ENCODE assay signal across 19 cellular contexts in the genomic region with DNA sequence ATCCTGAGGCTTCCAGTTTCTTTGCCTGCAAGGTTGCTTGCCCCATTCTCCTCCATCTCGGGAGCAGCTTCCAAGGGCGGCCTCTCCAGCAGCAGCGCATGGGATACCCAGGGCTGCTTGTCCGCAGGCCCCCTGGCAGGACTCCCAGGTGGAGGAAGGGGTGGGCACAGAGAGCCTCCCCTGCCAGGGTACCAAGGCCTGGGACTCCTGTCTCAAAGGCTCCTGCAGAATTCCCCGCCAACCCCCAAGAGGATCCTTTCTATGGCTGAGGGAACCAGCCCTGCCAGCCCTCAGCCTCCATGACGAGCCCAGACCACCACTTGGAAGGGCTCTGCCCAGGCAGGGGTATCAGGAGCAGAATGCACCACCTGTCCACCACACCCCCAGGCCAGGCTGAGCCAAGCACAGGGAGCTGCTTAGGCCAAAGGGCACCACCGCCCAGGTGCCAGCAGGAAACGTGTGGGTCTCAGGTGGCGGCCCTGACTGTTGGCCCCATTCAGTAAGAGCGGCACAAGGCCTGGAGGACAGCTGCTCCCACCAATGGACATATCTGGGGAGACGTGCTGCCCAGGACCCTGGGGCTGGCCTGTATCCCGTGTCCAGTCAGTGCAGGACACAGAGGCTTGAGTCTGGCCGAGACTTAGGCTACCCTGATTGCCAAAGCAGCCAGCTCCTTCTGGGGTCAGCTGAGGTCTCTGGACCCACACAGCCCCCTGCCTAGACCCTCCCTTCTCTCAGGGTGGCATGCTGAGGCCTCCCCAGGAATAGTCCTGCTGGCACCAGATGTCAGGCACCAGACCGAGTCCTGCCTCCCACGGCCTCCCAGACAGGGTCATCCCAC. TPM values are rescaled to one million over a fixed set of nuclear protein-coding genes. Genes with fewer than 3 reads are reported as not detected.
DNase-seq lines count a peak whose midpoint lies in the region; ATAC-seq and TF ChIP-seq lines count a peak whose summit lies in the region.
"Had no signal": no experiment of that assay in that cellular context is flagged by ENCODE, and none has a peak within 500 bp of the region (broad histone marks: within the 10 kb centered on the region; RNA-seq: fewer than 3 reads in every experiment).

No MANE protein-coding gene starts in this region.

- intact Hi-C loops in Right ventricle myocardium inferior (cut with DNase I), result no loop called here
- intact Hi-C loops in posterior vena cava (cut with DNase I), result loop anchor here in 1 of 2 donors (5.0 kb wide), 1 partner anchor 36 kb away; no protein-coding TSS in a partner anchor
- intact Hi-C loops in aorta (cut with DNase I), result loop anchor here in 1 of 2 donors (5.0 kb wide), 1 partner anchor 36 kb away; no protein-coding TSS in a partner anchor

- H3K9me3 ChIP-seq in right atrium auricular region, result no peaks in the 10 kb centered on the region
- H3K9me3 ChIP-seq in aorta (ENCODE audit: control insufficient read depth, low read length), result no peaks in the 10 kb centered on the region
- H3K9me3 ChIP-seq: MG63 had no signal

- no peaks in the 10 kb centered on the region for H3K36me3 ChIP-seq in right atrium auricular region
- no peaks in the 10 kb centered on the region for H3K36me3 ChIP-seq in aorta (ENCODE audit: control insufficient read depth in 1 of 2, insufficient read depth in 2 of 2, low read length in 1 of 2)
- H3K36me3 ChIP-seq: MG63 had no signal

- DNase-seq in Right ventricle myocardium inferior (ENCODE audit: missing footprints) (peak; percentile 41), right atrium auricular region (ENCODE audit: low spot score) (no peak), islet precursor cell (peak; percentile 45), posterior vena cava (ENCODE audit: low spot score) (peak; percentile 22), aorta (peak; percentile 34 to 68), SHP77 (lab: John Stamatoyannopoulos, UW) (no peak)
- DNase-seq: CD4-positive, alpha-beta T cell; DMS153; GDM1; H9; Kasumi-1; MG63; NCI-H1048; NCI-H1436 treated with DMSO at 0.1 percent for 48 hours; NCI-H2081; NCI-H2171 treated with DMSO at 0.1 percent for 48 hours; NCI-H446 treated with DMSO at 0.1 percent for 48 hours; SHP77 treated with DMSO at 0.1 percent for 48 hours had no signal

- WGBS in aorta, 2 donors, result 92 to 93% methylated on average over 13 to 15 of the region's 15 CpGs

- H3K4me1 ChIP-seq in right atrium auricular region, result peaks cover 0 to 34% of the 10 kb centered on the region in 2 donors
- H3K4me1 ChIP-seq in aorta (ENCODE audit: control insufficient read depth in 1 of 2, insufficient read depth in 2 of 2, low read length in 2 of 2), result no peaks in the 10 kb centered on the region

- H3K27me3 ChIP-seq in right atrium auricular region (no peaks in the 10 kb centered on the region), aorta (ENCODE audit: control insufficient read depth in 1 of 2, insufficient read depth in 2 of 2, low read length in 1 of 2) (no peaks in the 10 kb centered on the region)
- H3K27me3 ChIP-seq: MG63 had no signal

- H3K4me3 ChIP-seq in right atrium auricular region (no peak overlapping the region), aorta (ENCODE audit: low read length in 2 of 2) (no peak overlapping the region)
- H3K4me3 ChIP-seq: MG63 had no signal

- H3K27ac ChIP-seq in right atrium auricular region (no peak overlapping the region), aorta (ENCODE audit: low read depth in 1 of 2, low read length in 2 of 2) (no peak overlapping the region)

- ATAC-seq in Right ventricle myocardium inferior (no peak), aorta (ENCODE audit: low FRiP score) (no peak), HG02885 (IDR thresholded peaks at IDR 0.05; ENCODE audit: poor library complexity, unreplicated experiment) (no peak)

- TF ChIP-seq CTCF in right atrium auricular region (IDR thresholded peaks at IDR 0.05), result no peak

RNA-seq across cellular contexts. Expression of gene INPP5A, which starts 33.8 kb away (rescaled TPM):
- total RNA-seq in Right ventricle myocardium inferior (108 TPM), right atrium auricular region (100 to 1,000 TPM; 116 to 143 TPM), posterior vena cava (100 to 1,000 TPM in 1 of 2 donors, 10 to 100 TPM in 1; 65.2 to 102 TPM), aorta (100 to 1,000 TPM in 1 of 2 donors, 10 to 100 TPM in 1; 66.4 to 112 TPM)
- 10 to 100 TPM; 37.7 to 43.4 TPM for polyA plus RNA-seq in aorta

Comparison
In these comparisons a context has a peak if more than half of its experiments do, and no peak if none do; other contexts are left out.
1. DNase-seq: peak in Right ventricle myocardium inferior (single experiment), islet precursor cell (single experiment), posterior vena cava (single experiment) and aorta (2 of 2); none in right atrium auricular region (single experiment) and SHP77 (0 of 2).